ENCODE assay signal across 8 cellular contexts in genomic region chr16:70688266-70688742, GRCh38. TPM values are rescaled to one million over a fixed set of nuclear protein-coding genes. Genes with fewer than 3 reads are reported as not detected.
DNase-seq lines count a peak whose midpoint lies in the region; FAIRE-seq and TF ChIP-seq lines count a peak whose summit lies in the region.

No MANE protein-coding gene starts in this region.

- no peak for FAIRE-seq in GM12892 (lab: Jason Lieb, UNC)

- H3K36me3 ChIP-seq in ascending aorta (no peaks in the 10 kb centered on the region), left ventricle myocardium inferior (no peaks in the 10 kb centered on the region), rectal smooth muscle tissue (ENCODE audit: control insufficient read depth, insufficient read depth, low read length) (no peaks in the 10 kb centered on the region)

- TF ChIP-seq POLR2A in GM12892 (IDR thresholded peaks at IDR 0.05; ENCODE audit: low read depth, low read length) = no peak

- H3K9me3 ChIP-seq in ascending aorta = no peaks in the 10 kb centered on the region
- H3K9me3 ChIP-seq in left ventricle myocardium inferior (replicated peaks) = no peaks in the 10 kb centered on the region

- TF ChIP-seq CTCF in ascending aorta (IDR thresholded peaks at IDR 0.05) (no peak), left ventricle myocardium inferior (IDR thresholded peaks at IDR 0.05; ENCODE audit: borderline replicate concordance) (no peak)

- peak overlapping the region; percentile 96 to 97 for H3K27ac ChIP-seq in ascending aorta
- H3K27ac ChIP-seq in left ventricle myocardium inferior (replicated peaks) = peak overlapping the region; percentile 93
- H3K27ac ChIP-seq in rectal smooth muscle tissue (ENCODE audit: low read depth, low read length) = peak overlapping the region; percentile 98

- peaks cover 44 to 81% of the 10 kb centered on the region in 2 donors for H3K4me1 ChIP-seq in ascending aorta
- peaks cover 96% of the 10 kb centered on the region for H3K4me1 ChIP-seq in left ventricle myocardium inferior
- H3K4me1 ChIP-seq in rectal smooth muscle tissue (ENCODE audit: control insufficient read depth, insufficient read depth, low read length) = peaks cover 79% of the 10 kb centered on the region

- intact Hi-C loops in ascending aorta (cut with DNase I) (loop anchor here (10.0 kb wide), 1 partner anchor 876 kb away; no protein-coding TSS in a partner anchor), left ventricle myocardium inferior (cut with micrococcal nuclease) (loop anchor here (10.0 kb wide), 1 partner anchor 56 kb away; no protein-coding TSS in a partner anchor)

- DNase-seq in DMS 273 treated with DMSO at 0.1 percent for 48 hours (lab: John Stamatoyannopoulos, UW) (peak; percentile 48), ascending aorta (ENCODE audit: low spot score in 2 of 2) (no peak), left ventricle myocardium inferior (peak; percentile 70), NCI-H2081 treated with DMSO at 0.1 percent for 48 hours (lab: John Stamatoyannopoulos, UW) (no peak), NCI-H748 treated with DMSO at 0.1 percent for 48 hours (lab: John Stamatoyannopoulos, UW) (no peak), GM12892 (ENCODE audit: insufficient read length) (no peak), ureter (ENCODE audit: low spot score) (no peak)

- H3K27me3 ChIP-seq in ascending aorta (no peaks in the 10 kb centered on the region), left ventricle myocardium inferior (ENCODE audit: low read depth) (no peaks in the 10 kb centered on the region), rectal smooth muscle tissue (ENCODE audit: control insufficient read depth, insufficient read depth, low read length) (no peaks in the 10 kb centered on the region)

- H3K4me3 ChIP-seq in ascending aorta (no peak overlapping the region), left ventricle myocardium inferior (peak overlapping the region; percentile 2), rectal smooth muscle tissue (ENCODE audit: low read length) (peak overlapping the region; percentile 16)

- no peak overlapping the region for H3K9ac ChIP-seq in rectal smooth muscle tissue (ENCODE audit: low read length)

RNA-seq across cellular contexts. Expression of gene MTSS2, which starts 2.5 kb away (rescaled TPM):
- total RNA-seq in ascending aorta (98.6 TPM), left ventricle myocardium inferior (83.9 TPM), ureter (83.1 TPM)
- polyA plus RNA-seq in GM12892 (2012; ENCODE audit: missing spikeins) = not detected

RNA-seq across cellular contexts. Expression of gene IL34, which starts 41.9 kb away (rescaled TPM):
- total RNA-seq in ascending aorta (116 TPM), left ventricle myocardium inferior (2.1 TPM), ureter (3.7 TPM)
- not detected for polyA plus RNA-seq in GM12892 (2012; ENCODE audit: missing spikeins)

Comparison
In these comparisons a context has a peak if more than half of its experiments do, and no peak if none do; other contexts are left out.
1. DNase-seq: peak in DMS 273 treated with DMSO at 0.1 percent for 48 hours (single experiment) and left ventricle myocardium inferior (single experiment); none in ascending aorta (0 of 2), NCI-H2081 treated with DMSO at 0.1 percent for 48 hours (single experiment), NCI-H748 treated with DMSO at 0.1 percent for 48 hours (single experiment), GM12892 (single experiment) and ureter (single experiment).
2. H3K4me3 ChIP-seq: peak in left ventricle myocardium inferior (single experiment) and rectal smooth muscle tissue (single experiment); none in ascending aorta (0 of 2).
3. RNA of gene IL34, which starts 41.9 kb away (total RNA-seq): 116 TPM in ascending aorta (single experiment); 3.7 TPM in ureter (single experiment) and 2.1 TPM in left ventricle myocardium inferior (single experiment); every median in the first group is over 10 times any median in the second.
4. Peak in every context shown above with its lines, with median percentiles within 50 percentile points of each other: H3K27ac ChIP-seq.